ENCODE assay signal across 12 cellular contexts in the genomic region with DNA sequence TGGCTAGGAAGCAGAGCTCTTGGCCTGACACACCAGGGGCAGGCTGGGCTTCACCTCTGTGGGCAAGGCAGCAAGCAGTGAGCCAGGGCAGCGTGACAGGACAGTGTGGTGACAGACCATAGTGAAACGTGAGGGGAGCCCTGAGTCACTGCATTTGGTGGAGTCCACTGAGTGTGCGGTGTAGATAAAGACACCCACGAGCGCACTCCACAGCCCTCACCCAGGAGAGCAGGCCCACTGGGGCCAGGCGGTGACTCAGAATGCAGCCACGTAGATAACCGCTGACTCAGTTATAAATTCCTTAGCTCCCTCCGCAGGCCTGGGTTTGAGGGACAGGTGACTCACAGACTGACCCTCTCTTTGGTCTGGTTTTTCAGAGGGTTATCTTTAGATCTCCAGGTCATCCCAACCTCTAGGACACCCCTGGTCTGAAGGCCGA.
A peak's percentile ranks its signal among the peaks of the same experiment; 100 is the strongest.
DNase-seq lines count a peak whose midpoint lies in the region; ATAC-seq and TF ChIP-seq lines count a peak whose summit lies in the region.
"Had no signal": no experiment of that assay in that cellular context is flagged by ENCODE, and none has a peak within 500 bp of the region (broad histone marks: within the 10 kb centered on the region; RNA-seq: fewer than 3 reads in every experiment).

No MANE protein-coding gene starts in this region.

- peak overlapping the region in 1 of 3 donors; percentile 46 for H3K9ac ChIP-seq in skeletal muscle tissue (ENCODE audit: low read depth in 1 of 3, low read length in 3 of 3)

- no peaks in the 10 kb centered on the region for H3K27me3 ChIP-seq in skeletal muscle tissue (ENCODE audit: control insufficient read depth in 3 of 3, insufficient read depth in 3 of 3, low read length in 3 of 3)
- H3K27me3 ChIP-seq: ascending aorta, right lobe of liver, testis had no signal

- peak overlapping the region; percentile 73 for H3K27ac ChIP-seq in skeletal muscle tissue (ENCODE audit: low read depth, low read length)
- H3K27ac ChIP-seq: ascending aorta, right lobe of liver, testis had no signal

- TF ChIP-seq CTCF in fibroblast of villous mesenchyme (IDR thresholded peaks at IDR 0.05; ENCODE audit: insufficient read depth, low read depth, low read length), result no peak

- H3K4me1 ChIP-seq in skeletal muscle tissue (ENCODE audit: control insufficient read depth in 3 of 3, insufficient read depth in 3 of 3, low read length in 3 of 3), result peaks cover 16 to 35% (median 27%) of the 10 kb centered on the region in 3 donors
- H3K4me1 ChIP-seq: testis had no signal

- H3K4me3 ChIP-seq in fibroblast of villous mesenchyme (ENCODE audit: low read depth, low read length) (no peak overlapping the region), skeletal muscle tissue (ENCODE audit: low read length in 3 of 3) (no peak overlapping the region)
- H3K4me3 ChIP-seq: ascending aorta, right lobe of liver, testis had no signal

- peak; percentile 84 for ATAC-seq in SK-N-SH treated with all-trans-retinoic acid at 6 μM for 48 hours

- H3K9me3 ChIP-seq in skeletal muscle tissue (ENCODE audit: control insufficient read depth in 3 of 3, low read length in 3 of 3), result no peaks in the 10 kb centered on the region
- H3K9me3 ChIP-seq: ascending aorta, right lobe of liver, testis had no signal

- DNase-seq in HCEC 1CT, result peak; percentile 97
- peak; percentile 94 for DNase-seq in fibroblast of villous mesenchyme (ENCODE audit: low read depth)
- DNase-seq in COLO668 (lab: John Stamatoyannopoulos, UW; ENCODE audit: unreplicated experiment), result no peak
- DNase-seq in C1 segment of cervical spinal cord (lab: John Stamatoyannopoulos, UW), result no peak
- no peak for DNase-seq in pons (ENCODE audit: low spot score)
- no peak for DNase-seq in activated naive CD4-positive, alpha-beta T cell (lab: John Stamatoyannopoulos, UW)
- DNase-seq: NCI-H1436, testis had no signal

- no peaks in the 10 kb centered on the region for H3K36me3 ChIP-seq in skeletal muscle tissue (ENCODE audit: control insufficient read depth in 3 of 3, insufficient read depth in 3 of 3, low read length in 3 of 3)
- H3K36me3 ChIP-seq: ascending aorta, right lobe of liver had no signal

TF ChIP-seq in SK-N-SH treated with all-trans-retinoic acid at 6 μM for 48 hours, 23 proteins besides CTCF, POLR2A, EP300 and RAD21:
- peak; percentile 52; the same call in 1 of the 2 replicates for TF ChIP-seq ZC3H10 (CRISPR knock-in tag; IDR thresholded peaks at IDR 0.05)
- TF ChIP-seq, protein P1, sequence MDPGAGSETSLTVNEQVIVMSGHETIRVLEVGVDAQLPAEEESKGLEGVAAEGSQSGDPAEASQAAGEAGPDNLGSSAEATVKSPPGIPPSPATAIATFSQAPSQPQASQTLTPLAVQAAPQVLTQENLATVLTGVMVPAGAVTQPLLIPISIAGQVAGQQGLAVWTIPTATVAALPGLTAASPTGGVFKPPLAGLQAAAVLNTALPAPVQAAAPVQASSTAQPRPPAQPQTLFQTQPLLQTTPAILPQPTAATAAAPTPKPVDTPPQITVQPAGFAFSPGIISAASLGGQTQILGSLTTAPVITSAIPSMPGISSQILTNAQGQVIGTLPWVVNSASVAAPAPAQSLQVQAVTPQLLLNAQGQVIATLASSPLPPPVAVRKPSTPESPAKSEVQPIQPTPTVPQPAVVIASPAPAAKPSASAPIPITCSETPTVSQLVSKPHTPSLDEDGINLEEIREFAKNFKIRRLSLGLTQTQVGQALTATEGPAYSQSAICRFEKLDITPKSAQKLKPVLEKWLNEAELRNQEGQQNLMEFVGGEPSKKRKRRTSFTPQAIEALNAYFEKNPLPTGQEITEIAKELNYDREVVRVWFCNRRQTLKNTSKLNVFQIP (CRISPR knock-in tag; IDR thresholded peaks at IDR 0.05; ENCODE audit: borderline replicate concordance, low read depth), result no peak
TF ChIP-seq in SK-N-SH treated with all-trans-retinoic acid at 6 μM for 48 hours: peak in this region for 1.

Comparison
In these comparisons a context has a peak if more than half of its experiments do, and no peak if none do; other contexts are left out.
1. DNase-seq: peak in HCEC 1CT (single experiment) and fibroblast of villous mesenchyme (single experiment); none in COLO668 (single experiment), C1 segment of cervical spinal cord (0 of 14), pons (single experiment) and activated naive CD4-positive, alpha-beta T cell (0 of 4).